1 cellular context compared by ENCODE assay signal in genomic region chr6:116570856-116571682, GRCh38.
TF ChIP-seq lines count a peak whose summit lies in the region.

Gene RWDD1, plus strand, starts transcription at chr6:116571504. Its CDS starts 79 bp downstream, at chr6:116571583.

TF ChIP-seq in HepG2, 621 proteins besides CTCF, POLR2A, EP300 and RAD21 (continued from another document and continues in another):
- TF ChIP-seq GTF2F1 (IDR thresholded peaks at IDR 0.05; ENCODE audit: low read length): peak; percentile 89
- peak; percentile 77; the same call in 1 of the 2 replicates for TF ChIP-seq ZSCAN29 (CRISPR knock-in tag; conservative IDR thresholded peaks at IDR 0.05)
- TF ChIP-seq NFKB2 (CRISPR knock-in tag; IDR thresholded peaks at IDR 0.05; ENCODE audit: borderline replicate concordance): peak; percentile 93; the same call in 1 of the 2 replicates
- TF ChIP-seq JUN (CRISPR knock-in tag; IDR thresholded peaks at IDR 0.05): peak; percentile 42; the same call in 1 of the 2 replicates
- TF ChIP-seq, protein P1, sequence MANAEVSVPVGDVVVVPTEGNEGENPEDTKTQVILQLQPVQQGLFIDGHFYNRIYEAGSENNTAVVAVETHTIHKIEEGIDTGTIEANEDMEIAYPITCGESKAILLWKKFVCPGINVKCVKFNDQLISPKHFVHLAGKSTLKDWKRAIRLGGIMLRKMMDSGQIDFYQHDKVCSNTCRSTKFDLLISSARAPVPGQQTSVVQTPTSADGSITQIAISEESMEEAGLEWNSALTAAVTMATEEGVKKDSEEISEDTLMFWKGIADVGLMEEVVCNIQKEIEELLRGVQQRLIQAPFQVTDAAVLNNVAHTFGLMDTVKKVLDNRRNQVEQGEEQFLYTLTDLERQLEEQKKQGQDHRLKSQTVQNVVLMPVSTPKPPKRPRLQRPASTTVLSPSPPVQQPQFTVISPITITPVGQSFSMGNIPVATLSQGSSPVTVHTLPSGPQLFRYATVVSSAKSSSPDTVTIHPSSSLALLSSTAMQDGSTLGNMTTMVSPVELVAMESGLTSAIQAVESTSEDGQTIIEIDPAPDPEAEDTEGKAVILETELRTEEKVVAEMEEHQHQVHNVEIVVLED (CRISPR knock-in tag; IDR thresholded peaks at IDR 0.05; ENCODE audit: borderline replicate concordance): peak; percentile 95
- TF ChIP-seq RBFOX2 (IDR thresholded peaks at IDR 0.05; ENCODE audit: low read depth, low read length): peak; percentile 90
- TF ChIP-seq, protein P2, sequence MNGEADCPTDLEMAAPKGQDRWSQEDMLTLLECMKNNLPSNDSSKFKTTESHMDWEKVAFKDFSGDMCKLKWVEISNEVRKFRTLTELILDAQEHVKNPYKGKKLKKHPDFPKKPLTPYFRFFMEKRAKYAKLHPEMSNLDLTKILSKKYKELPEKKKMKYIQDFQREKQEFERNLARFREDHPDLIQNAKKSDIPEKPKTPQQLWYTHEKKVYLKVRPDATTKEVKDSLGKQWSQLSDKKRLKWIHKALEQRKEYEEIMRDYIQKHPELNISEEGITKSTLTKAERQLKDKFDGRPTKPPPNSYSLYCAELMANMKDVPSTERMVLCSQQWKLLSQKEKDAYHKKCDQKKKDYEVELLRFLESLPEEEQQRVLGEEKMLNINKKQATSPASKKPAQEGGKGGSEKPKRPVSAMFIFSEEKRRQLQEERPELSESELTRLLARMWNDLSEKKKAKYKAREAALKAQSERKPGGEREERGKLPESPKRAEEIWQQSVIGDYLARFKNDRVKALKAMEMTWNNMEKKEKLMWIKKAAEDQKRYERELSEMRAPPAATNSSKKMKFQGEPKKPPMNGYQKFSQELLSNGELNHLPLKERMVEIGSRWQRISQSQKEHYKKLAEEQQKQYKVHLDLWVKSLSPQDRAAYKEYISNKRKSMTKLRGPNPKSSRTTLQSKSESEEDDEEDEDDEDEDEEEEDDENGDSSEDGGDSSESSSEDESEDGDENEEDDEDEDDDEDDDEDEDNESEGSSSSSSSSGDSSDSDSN (CRISPR knock-in tag; IDR thresholded peaks at IDR 0.05): peak; percentile 100
- no peak for TF ChIP-seq JUNB (CRISPR knock-in tag; IDR thresholded peaks at IDR 0.05; ENCODE audit: borderline replicate concordance)
- peak; percentile 24; the same call in 1 of the 2 replicates for TF ChIP-seq ONECUT2 (CRISPR knock-in tag; IDR thresholded peaks at IDR 0.05)
- no peak for TF ChIP-seq CC2D1A (CRISPR knock-in tag; IDR thresholded peaks at IDR 0.05)
- TF ChIP-seq, protein P3, sequence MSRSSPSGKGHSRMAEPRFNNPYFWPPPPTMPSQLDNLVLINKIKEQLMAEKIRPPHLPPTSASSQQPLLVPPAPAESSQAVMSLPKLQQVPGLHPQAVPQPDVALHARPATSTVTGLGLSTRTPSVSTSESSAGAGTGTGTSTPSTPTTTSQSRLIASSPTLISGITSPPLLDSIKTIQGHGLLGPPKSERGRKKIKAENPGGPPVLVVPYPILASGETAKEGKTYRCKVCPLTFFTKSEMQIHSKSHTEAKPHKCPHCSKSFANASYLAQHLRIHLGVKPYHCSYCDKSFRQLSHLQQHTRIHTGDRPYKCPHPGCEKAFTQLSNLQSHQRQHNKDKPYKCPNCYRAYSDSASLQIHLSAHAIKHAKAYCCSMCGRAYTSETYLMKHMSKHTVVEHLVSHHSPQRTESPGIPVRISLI (CRISPR knock-in tag; IDR thresholded peaks at IDR 0.05; ENCODE audit: borderline replicate concordance): peak; percentile 55; the same call in 1 of the 2 replicates
- peak; percentile 66; the same call in 1 of the 2 replicates for TF ChIP-seq FOSL2 (CRISPR knock-in tag; IDR thresholded peaks at IDR 0.05)
- peak; percentile 98 for TF ChIP-seq ZNF687 (CRISPR knock-in tag; IDR thresholded peaks at IDR 0.05)
- peak; percentile 87 for TF ChIP-seq CEBPG (CRISPR knock-in tag; IDR thresholded peaks at IDR 0.05)
- peak; percentile 77; the same call in 1 of the 2 replicates for TF ChIP-seq ZKSCAN8 (CRISPR knock-in tag; IDR thresholded peaks at IDR 0.05; ENCODE audit: borderline replicate concordance)
- TF ChIP-seq NAIF1 (CRISPR knock-in tag; IDR thresholded peaks at IDR 0.05; ENCODE audit: borderline replicate concordance): peak; percentile 97
- TF ChIP-seq CBX1 (IDR thresholded peaks at IDR 0.05; ENCODE audit: low read depth): peak; percentile 96
- TF ChIP-seq, protein P4, sequence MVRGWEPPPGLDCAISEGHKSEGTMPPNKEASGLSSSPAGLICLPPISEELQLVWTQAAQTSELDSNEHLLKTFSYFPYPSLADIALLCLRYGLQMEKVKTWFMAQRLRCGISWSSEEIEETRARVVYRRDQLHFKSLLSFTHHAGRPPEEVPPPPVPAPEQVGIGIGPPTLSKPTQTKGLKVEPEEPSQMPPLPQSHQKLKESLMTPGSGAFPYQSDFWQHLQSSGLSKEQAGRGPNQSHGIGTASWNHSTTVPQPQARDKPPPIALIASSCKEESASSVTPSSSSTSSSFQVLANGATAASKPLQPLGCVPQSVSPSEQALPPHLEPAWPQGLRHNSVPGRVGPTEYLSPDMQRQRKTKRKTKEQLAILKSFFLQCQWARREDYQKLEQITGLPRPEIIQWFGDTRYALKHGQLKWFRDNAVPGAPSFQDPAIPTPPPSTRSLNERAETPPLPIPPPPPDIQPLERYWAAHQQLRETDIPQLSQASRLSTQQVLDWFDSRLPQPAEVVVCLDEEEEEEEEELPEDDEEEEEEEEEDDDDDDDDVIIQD (CRISPR knock-in tag; IDR thresholded peaks at IDR 0.05; ENCODE audit: low read depth): peak; percentile 80; the same call in 1 of the 2 replicates
- TF ChIP-seq ZNF607 (CRISPR knock-in tag; IDR thresholded peaks at IDR 0.05; ENCODE audit: borderline replicate concordance): peak; percentile 94
- TF ChIP-seq ZNF841 (CRISPR knock-in tag; IDR thresholded peaks at IDR 0.05; ENCODE audit: borderline replicate concordance): no peak
- TF ChIP-seq SMARCC2 (IDR thresholded peaks at IDR 0.05): no peak
- no peak; the same call in none of the 2 replicates for TF ChIP-seq ZSCAN31 (CRISPR knock-in tag; IDR thresholded peaks at IDR 0.05; ENCODE audit: low read depth)
- TF ChIP-seq PLSCR1 (CRISPR knock-in tag; IDR thresholded peaks at IDR 0.05; ENCODE audit: borderline replicate concordance): peak; percentile 6; the same call in 1 of the 2 replicates
- TF ChIP-seq REPIN1 (CRISPR knock-in tag; IDR thresholded peaks at IDR 0.05; ENCODE audit: borderline replicate concordance, low read depth): peak; percentile 100
- TF ChIP-seq KAT8 (CRISPR knock-in tag; IDR thresholded peaks at IDR 0.05): peak; percentile 99
- no peak; the same call in 1 of the 2 replicates for TF ChIP-seq ZNF317 (CRISPR knock-in tag; IDR thresholded peaks at IDR 0.05)
- TF ChIP-seq MIER2 (CRISPR knock-in tag; IDR thresholded peaks at IDR 0.05): no peak
- TF ChIP-seq ZNF552 (CRISPR knock-in tag; IDR thresholded peaks at IDR 0.05; ENCODE audit: borderline replicate concordance): peak; percentile 90; the same call in 1 of the 2 replicates
- TF ChIP-seq MED13 (CRISPR knock-in tag; IDR thresholded peaks at IDR 0.05): no peak; the same call in 1 of the 2 replicates
- TF ChIP-seq, protein P5, sequence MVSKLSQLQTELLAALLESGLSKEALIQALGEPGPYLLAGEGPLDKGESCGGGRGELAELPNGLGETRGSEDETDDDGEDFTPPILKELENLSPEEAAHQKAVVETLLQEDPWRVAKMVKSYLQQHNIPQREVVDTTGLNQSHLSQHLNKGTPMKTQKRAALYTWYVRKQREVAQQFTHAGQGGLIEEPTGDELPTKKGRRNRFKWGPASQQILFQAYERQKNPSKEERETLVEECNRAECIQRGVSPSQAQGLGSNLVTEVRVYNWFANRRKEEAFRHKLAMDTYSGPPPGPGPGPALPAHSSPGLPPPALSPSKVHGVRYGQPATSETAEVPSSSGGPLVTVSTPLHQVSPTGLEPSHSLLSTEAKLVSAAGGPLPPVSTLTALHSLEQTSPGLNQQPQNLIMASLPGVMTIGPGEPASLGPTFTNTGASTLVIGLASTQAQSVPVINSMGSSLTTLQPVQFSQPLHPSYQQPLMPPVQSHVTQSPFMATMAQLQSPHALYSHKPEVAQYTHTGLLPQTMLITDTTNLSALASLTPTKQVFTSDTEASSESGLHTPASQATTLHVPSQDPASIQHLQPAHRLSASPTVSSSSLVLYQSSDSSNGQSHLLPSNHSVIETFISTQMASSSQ (IDR thresholded peaks at IDR 0.05; ENCODE audit: low read depth): peak; percentile 67
- TF ChIP-seq, protein P5 (CRISPR knock-in tag; IDR thresholded peaks at IDR 0.05; ENCODE audit: borderline replicate concordance): peak; percentile 92; the same call in 1 of the 2 replicates
- peak; percentile 85; the same call in 1 of the 2 replicates for TF ChIP-seq ZNF512B (CRISPR knock-in tag; IDR thresholded peaks at IDR 0.05; ENCODE audit: borderline replicate concordance)
- peak; percentile 35; the same call in 1 of the 2 replicates for TF ChIP-seq ZNF572 (CRISPR knock-in tag; IDR thresholded peaks at IDR 0.05)
- TF ChIP-seq ZNF775 (CRISPR knock-in tag; IDR thresholded peaks at IDR 0.05; ENCODE audit: borderline replicate concordance): no peak
- TF ChIP-seq NPAS2 (CRISPR knock-in tag; IDR thresholded peaks at IDR 0.05; ENCODE audit: borderline replicate concordance): no peak
- TF ChIP-seq ZMYM3 (CRISPR knock-in tag; IDR thresholded peaks at IDR 0.05): peak; percentile 34; the same call in 1 of the 2 replicates
- TF ChIP-seq SMAD9 (CRISPR knock-in tag; IDR thresholded peaks at IDR 0.05): no peak
